In the genomic region with DNA sequence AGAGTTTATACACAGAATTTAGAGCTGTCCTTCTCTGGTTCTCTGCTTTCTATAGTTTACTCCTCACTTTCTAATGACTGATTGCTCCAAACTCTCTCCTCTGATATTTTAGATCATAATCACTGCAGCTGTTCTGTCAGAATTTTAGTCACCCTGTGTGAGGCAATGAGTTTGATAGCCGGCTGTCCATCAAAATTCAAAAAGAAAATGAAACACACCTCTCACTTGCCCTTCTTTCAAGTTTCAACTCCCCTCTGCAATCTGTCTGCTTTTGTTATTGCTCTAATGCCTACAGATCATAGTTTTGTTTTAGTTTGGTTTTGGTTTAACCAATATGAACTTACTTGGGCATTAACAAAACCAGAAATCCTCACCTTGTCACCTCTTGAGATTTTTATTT, we compare ENCODE assay signal across 14 cellular contexts. TPM values are rescaled to one million over a fixed set of nuclear protein-coding genes. Genes with fewer than 3 reads are reported as not detected.
DNase-seq lines count a peak whose midpoint lies in the region; ATAC-seq and TF ChIP-seq lines count a peak whose summit lies in the region.
"Had no signal": no experiment of that assay in that cellular context is flagged by ENCODE, and none has a peak within 500 bp of the region (broad histone marks: within the 10 kb centered on the region; RNA-seq: fewer than 3 reads in every experiment).

No MANE protein-coding gene starts in this region.

- H3K9me3 ChIP-seq in BE2C (no peaks in the 10 kb centered on the region), heart right ventricle (no peaks in the 10 kb centered on the region)

- H3K4me1 ChIP-seq in BE2C (peaks cover 3% of the 10 kb centered on the region), heart right ventricle (peaks cover 0 to 12% (median 6%) of the 10 kb centered on the region in 9 donors)

- DNase-seq in Calu3 (no peak), BE2C (no peak), nucleus accumbens (lab: John Stamatoyannopoulos, UW) (no peak), UCSD-AML1 (lab: John Stamatoyannopoulos, UW; ENCODE audit: unreplicated experiment) (no peak), heart right ventricle (no peak)
- DNase-seq: DMS79 treated with DMSO at 0.1 percent for 48 hours, foreskin melanocyte, naive B cell, NCI-H187 had no signal

- ATAC-seq in GM19035 (IDR thresholded peaks at IDR 0.05; ENCODE audit: unreplicated experiment) (peak; percentile 62), HG02571 (IDR thresholded peaks at IDR 0.05; ENCODE audit: unreplicated experiment) (peak; percentile 57), HG03354 (IDR thresholded peaks at IDR 0.05; ENCODE audit: poor library complexity, severe bottlenecking, unreplicated experiment) (peak; percentile 82), heart right ventricle (no peak)
- ATAC-seq: stimulated activated memory B cell treated with anti-CD40 and anti-IgM and Interleukin-4, amounts not matched to agents 10 μg/mL and 1 μg/mL and 100 μg/mL, for 72 hours had no signal

- peaks cover 46% of the 10 kb centered on the region for H3K4me1 Mint-ChIP-seq in Calu3 (ENCODE audit: low read depth, unreplicated experiment)
- H3K4me1 Mint-ChIP-seq: naive B cell; stimulated activated memory B cell treated with anti-CD40 and anti-IgM and Interleukin-4, amounts not matched to agents 10 μg/mL and 1 μg/mL and 100 μg/mL, for 72 hours had no signal

- no peak overlapping the region for H3K4me3 Mint-ChIP-seq in Calu3 (ENCODE audit: low read depth, unreplicated experiment)
- H3K4me3 Mint-ChIP-seq: activated T-helper 1 cell treated with anti-CD3 and anti-CD28 coated beads, Interleukin-12 subunit alpha, Interleukin-12 subunit beta, Interleukin-2, Interleukin-4 antibody, amounts not matched to agents 30 ng/mL and 10 ng/mL and 1 ng/mL, durations not matched to agents 14 hours and 24 hours and 36 hours; naive B cell; stimulated activated memory B cell treated with anti-CD40 and anti-IgM and Interleukin-4, amounts not matched to agents 10 μg/mL and 1 μg/mL and 100 μg/mL, for 72 hours had no signal

- intact Hi-C loops in Calu3 (cut with micrococcal nuclease; ENCODE audit: unreplicated experiment), result no loop called here
- intact Hi-C loops in heart right ventricle (cut with DNase I), result loop anchor here in 8 of 10 donors (2.0 to 10.0 kb wide), 7 partner anchors 53 to 933 kb away; a partner anchor contains a TSS

- H3K27me3 ChIP-seq in BE2C, result no peaks in the 10 kb centered on the region
- no peaks in the 10 kb centered on the region for H3K27me3 ChIP-seq in heart right ventricle

- TF ChIP-seq CTCF in Calu3 (IDR thresholded peaks at IDR 0.05; ENCODE audit: unreplicated experiment) (no peak), BE2C (IDR thresholded peaks at IDR 0.05; ENCODE audit: low read depth, low read length) (no peak), heart right ventricle (IDR thresholded peaks at IDR 0.05) (no peak)

- H3K4me3 ChIP-seq in BE2C (ENCODE audit: low read depth, low read length) (no peak overlapping the region), heart right ventricle (no peak overlapping the region)

- peak overlapping the region; percentile 21 for H3K27ac Mint-ChIP-seq in Calu3 (ENCODE audit: unreplicated experiment)
- H3K27ac Mint-ChIP-seq: activated T-helper 1 cell treated with anti-CD3 and anti-CD28 coated beads, Interleukin-12 subunit alpha, Interleukin-12 subunit beta, Interleukin-2, Interleukin-4 antibody, amounts not matched to agents 30 ng/mL and 10 ng/mL and 1 ng/mL, durations not matched to agents 14 hours and 24 hours and 36 hours; naive B cell; stimulated activated memory B cell treated with anti-CD40 and anti-IgM and Interleukin-4, amounts not matched to agents 10 μg/mL and 1 μg/mL and 100 μg/mL, for 72 hours had no signal

- no TSS peak for BruUV-seq in Calu3 (replicated peaks; lab: Mats Ljungman, UMichigan)

- WGBS in heart right ventricle, 2 donors, result 97 to 98% methylated on average over 1 of the region's 1 CpG

- peaks cover 7% of the 10 kb centered on the region for H3K36me3 Mint-ChIP-seq in Calu3 (ENCODE audit: insufficient read depth, unreplicated experiment)
- H3K36me3 Mint-ChIP-seq: naive B cell; stimulated activated memory B cell treated with anti-CD40 and anti-IgM and Interleukin-4, amounts not matched to agents 10 μg/mL and 1 μg/mL and 100 μg/mL, for 72 hours had no signal

- no peaks in the 10 kb centered on the region for H3K36me3 ChIP-seq in BE2C
- H3K36me3 ChIP-seq in heart right ventricle, result no peaks in the 10 kb centered on the region

- no peak overlapping the region for H3K27ac ChIP-seq in heart right ventricle

- no peaks in the 10 kb centered on the region for H3K9me3 Mint-ChIP-seq in Calu3 (ENCODE audit: low read depth, unreplicated experiment)
- H3K9me3 Mint-ChIP-seq: activated T-helper 1 cell treated with anti-CD3 and anti-CD28 coated beads, Interleukin-12 subunit alpha, Interleukin-12 subunit beta, Interleukin-2, Interleukin-4 antibody, amounts not matched to agents 30 ng/mL and 10 ng/mL and 1 ng/mL, durations not matched to agents 14 hours and 24 hours and 36 hours; naive B cell; stimulated activated memory B cell treated with anti-CD40 and anti-IgM and Interleukin-4, amounts not matched to agents 10 μg/mL and 1 μg/mL and 100 μg/mL, for 72 hours had no signal

- H3K27me3 Mint-ChIP-seq in Calu3 (ENCODE audit: unreplicated experiment), result no peaks in the 10 kb centered on the region

- CTCF ChIA-PET in Calu3 (lab: Charles Lee), result interaction anchor here (0.6 to 1.6 kb wide), 2 partner anchors 81 to 111 kb away, joined by 4 read pairs; no protein-coding TSS in a partner anchor

RNA-seq across cellular contexts. Expression of a gene that starts 23.3 kb away (rescaled TPM):
- total RNA-seq in Calu3 (2022), result 58.2 and 70.9 TPM in 2 replicates
- polyA plus RNA-seq in BE2C (2012; ENCODE audit: insufficient read depth, insufficient read length, low read depth), result 4.6 TPM
- 100 to 1,000 TPM in 7 of 10 donors, 10 to 100 TPM in 3; 66.8 to 189 (median 106) TPM for total RNA-seq in heart right ventricle
- 10 to 100 TPM; 53.6 to 54.1 TPM for polyA plus RNA-seq in heart right ventricle
- total RNA-seq: activated T-helper 1 cell treated with anti-CD3 and anti-CD28 coated beads, Interleukin-12 subunit alpha, Interleukin-12 subunit beta, Interleukin-2, Interleukin-4 antibody, amounts not matched to agents 30 ng/mL and 10 ng/mL and 1 ng/mL, durations not matched to agents 14 hours and 24 hours and 36 hours had no signal

RNA-seq across cellular contexts. Expression of a gene that starts 55.1 kb away (rescaled TPM):
- total RNA-seq in Calu3 (2022), result 54.6 and 60.3 TPM in 2 replicates
- polyA plus RNA-seq in BE2C (2012; ENCODE audit: insufficient read depth, insufficient read length, low read depth), result 1.4 TPM
- 10 to 100 TPM in 2 of 10 donors, 1 to 10 TPM in 7, under 1 TPM in 1; 0.97 to 13.1 (median 7.4) TPM for total RNA-seq in heart right ventricle
- 1 to 10 TPM in 1 of 2 donors, under 1 TPM in 1; 0.91 to 2.9 TPM for polyA plus RNA-seq in heart right ventricle
- total RNA-seq: activated T-helper 1 cell treated with anti-CD3 and anti-CD28 coated beads, Interleukin-12 subunit alpha, Interleukin-12 subunit beta, Interleukin-2, Interleukin-4 antibody, amounts not matched to agents 30 ng/mL and 10 ng/mL and 1 ng/mL, durations not matched to agents 14 hours and 24 hours and 36 hours had no signal

Comparison
In these comparisons a context has a peak if more than half of its experiments do, and no peak if none do; other contexts are left out.
1. ATAC-seq: peak in GM19035 (single experiment), HG02571 (single experiment) and HG03354 (single experiment); none in heart right ventricle (0 of 8).